In the genomic region with DNA sequence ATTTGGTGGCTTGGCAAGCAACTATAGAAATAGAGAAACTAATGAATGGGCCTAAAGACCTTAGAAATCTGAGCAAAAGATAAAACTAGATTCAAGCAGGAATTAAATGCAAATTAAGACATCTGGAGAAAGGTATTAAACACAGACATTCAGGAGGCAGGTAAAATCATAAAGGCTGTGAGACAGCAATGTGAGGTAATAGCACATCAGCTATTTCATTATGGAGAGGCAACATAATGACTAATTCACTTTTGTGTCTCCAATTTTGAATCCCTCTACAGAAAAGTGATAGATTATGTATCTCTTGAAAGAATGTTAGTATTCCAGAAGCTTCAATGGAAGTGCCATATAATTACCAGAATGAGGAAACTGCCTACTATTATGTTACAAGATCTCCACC, we compare ENCODE assay signal across 18 cellular contexts.
DNase-seq lines count a peak whose midpoint lies in the region; ATAC-seq, FAIRE-seq and TF ChIP-seq lines count a peak whose summit lies in the region.
"Had no signal": no experiment of that assay in that cellular context is flagged by ENCODE, and none has a peak within 500 bp of the region (broad histone marks: within the 10 kb centered on the region; RNA-seq: fewer than 3 reads in every experiment).

No MANE protein-coding gene starts in this region.

- no peaks in the 10 kb centered on the region for H3K9me3 ChIP-seq in mammary epithelial cell (replicated peaks; ENCODE audit: insufficient read depth, low read length)
- H3K9me3 ChIP-seq: Caco-2 had no signal

- peaks cover 4% of the 10 kb centered on the region for H3K4me1 ChIP-seq in mammary epithelial cell (ENCODE audit: insufficient read depth, low read length)
- H3K4me1 ChIP-seq: Caco-2 had no signal

- BruUV-seq in mammary epithelial cell (replicated peaks; lab: Mats Ljungman, UMichigan) (no TSS peak), MCF 10A (replicated peaks; lab: Mats Ljungman, UMichigan) (no TSS peak)

- no peak overlapping the region for H2AFZ ChIP-seq in mammary epithelial cell (ENCODE audit: low read depth, low read length)
- H2AFZ ChIP-seq: GM23338 had no signal

- intact Hi-C loops in mammary epithelial cell (cut with micrococcal nuclease) (no loop called here), MCF 10A (cut with micrococcal nuclease) (no loop called here)

- in situ Hi-C loops in mammary epithelial cell (cut with MboI; ENCODE audit: low sequenced_read_pairs in 2 of 2), result loop anchor here in 1 of 2 donors (25.0 kb wide), 3 partner anchors 559 to 1109 kb away; no protein-coding TSS in a partner anchor

- peaks cover 7% of the 10 kb centered on the region for H3K36me3 Mint-ChIP-seq in MCF 10A (ENCODE audit: insufficient read depth, unreplicated experiment)
- H3K36me3 Mint-ChIP-seq: CD4-positive, CD25-positive, alpha-beta regulatory T cell; CD8-positive, alpha-beta T cell had no signal

- no peaks in the 10 kb centered on the region for H4K20me1 ChIP-seq in mammary epithelial cell (ENCODE audit: insufficient read depth, low read length)

- POLR2A ChIA-PET in MCF 10A (lab: Yijun Ruan, JAX), result interaction anchor here (1.1 to 1.3 kb wide), 2 partner anchors 14 to 176 kb away, joined by 3 read pairs; a partner anchor contains a TSS

- no peak overlapping the region for H3K4me2 ChIP-seq in mammary epithelial cell (ENCODE audit: insufficient read depth, low read depth, low read length)
- H3K4me2 ChIP-seq: GM23338 had no signal

- peak; percentile 20 for DNase-seq in mammary epithelial cell
- DNase-seq in MCF 10A (ENCODE audit: unreplicated experiment), result no peak
- DNase-seq in bronchial epithelial cell (ENCODE audit: low read depth), result peak; percentile 60
- no peak for DNase-seq in epithelial cell of prostate (ENCODE audit: low read depth, low spot score)
- no peak for DNase-seq in dermis blood vessel endothelial cell
- DNase-seq: C1 segment of cervical spinal cord; Caco-2; CD4-positive, CD25-positive, alpha-beta regulatory T cell; CD8-positive, alpha-beta T cell; DMS153; EL; GDM1; H9 had no signal

- peaks cover 7% of the 10 kb centered on the region for H3K9me3 Mint-ChIP-seq in MCF 10A (ENCODE audit: unreplicated experiment)
- H3K9me3 Mint-ChIP-seq: GM23338, H9 had no signal

- no peaks in the 10 kb centered on the region for H3K27me3 ChIP-seq in mammary epithelial cell (ENCODE audit: insufficient read depth, low read length)
- H3K27me3 ChIP-seq in bronchial epithelial cell (ENCODE audit: control insufficient read depth, insufficient read depth, low read length), result no peaks in the 10 kb centered on the region

- no peak for ATAC-seq in GM19324 (IDR thresholded peaks at IDR 0.05; ENCODE audit: low FRiP score, unreplicated experiment)
- ATAC-seq: CD8-positive, alpha-beta T cell; GM12878; GM23338; HCT116 had no signal

- H3K36me3 ChIP-seq in mammary epithelial cell (ENCODE audit: insufficient read depth, low read length) (no peaks in the 10 kb centered on the region), bronchial epithelial cell (ENCODE audit: control insufficient read depth, insufficient read depth, low read length) (no peaks in the 10 kb centered on the region)

- peaks cover 10% of the 10 kb centered on the region for H3K4me1 Mint-ChIP-seq in MCF 10A (ENCODE audit: insufficient read depth, unreplicated experiment)
- H3K4me1 Mint-ChIP-seq: CD4-positive, CD25-positive, alpha-beta regulatory T cell had no signal

- no peak overlapping the region for H3K27ac Mint-ChIP-seq in MCF 10A (ENCODE audit: low read depth, unreplicated experiment)
- H3K27ac Mint-ChIP-seq: CD4-positive, CD25-positive, alpha-beta regulatory T cell; CD8-positive, alpha-beta T cell; GM23338; H9 had no signal

- no peak overlapping the region for H3K4me3 Mint-ChIP-seq in MCF 10A (ENCODE audit: unreplicated experiment)
- H3K4me3 Mint-ChIP-seq: CD8-positive, alpha-beta T cell; GM23338; H9 had no signal

- no peak for FAIRE-seq in bronchial epithelial cell (lab: Jason Lieb, UNC)
- FAIRE-seq: GM12878, GM19239 had no signal

- CTCF ChIA-PET in mammary epithelial cell (lab: Charles Lee; ENCODE audit: low non-redundant PET) (no interaction called here), MCF 10A (lab: Yijun Ruan, JAX) (interaction anchor here (0.6 to 1.4 kb wide), 2 partner anchors 17 to 933 kb away, joined by 4 read pairs; no protein-coding TSS in a partner anchor)

- dilution Hi-C loops in mammary epithelial cell (cut with HindIII; ENCODE audit: low sequenced_read_pairs), result no loop called here

- TF ChIP-seq CTCF in mammary epithelial cell (conservative IDR thresholded peaks at IDR 0.05 in 1 of 2, IDR thresholded peaks at IDR 0.05 in 1 of 2; ENCODE audit: extremely low read depth in 1 of 2, insufficient read depth in 1 of 2, low read depth in 1 of 2, low read length in 2 of 2) (no peak), MCF 10A (IDR thresholded peaks at IDR 0.05; ENCODE audit: unreplicated experiment) (no peak), bronchial epithelial cell (IDR thresholded peaks at IDR 0.05; ENCODE audit: insufficient read depth, low read length, severe bottlenecking) (no peak)

- no peaks in the 10 kb centered on the region for H3K27me3 Mint-ChIP-seq in MCF 10A (ENCODE audit: insufficient read depth, unreplicated experiment)

- no peak overlapping the region for H3K4me3 ChIP-seq in mammary epithelial cell (replicated peaks in 1 of 3; ENCODE audit: insufficient read depth in 1 of 3, low read depth in 2 of 3, low read length in 3 of 3)
- H3K4me3 ChIP-seq in bronchial epithelial cell (ENCODE audit: low read depth, low read length), result no peak overlapping the region
- H3K4me3 ChIP-seq: GM12878, GM23338 had no signal

- H3K79me2 ChIP-seq in mammary epithelial cell (ENCODE audit: insufficient read depth, low read length), result no peaks in the 10 kb centered on the region

- H3K9ac ChIP-seq in mammary epithelial cell (ENCODE audit: insufficient read depth, low read length), result no peak overlapping the region

- H3K27ac ChIP-seq in mammary epithelial cell (ENCODE audit: insufficient read depth, low read depth, low read length), result no peak overlapping the region
- peak overlapping the region; percentile 65 for H3K27ac ChIP-seq in epithelial cell of prostate

Comparison
In these comparisons a context has a peak if more than half of its experiments do, and no peak if none do; other contexts are left out.
1. DNase-seq: peak in mammary epithelial cell (single experiment) and bronchial epithelial cell (single experiment); none in MCF 10A (single experiment), epithelial cell of prostate (single experiment) and dermis blood vessel endothelial cell (single experiment).